Comparison of ENCODE assay signal across 20 cellular contexts in the genomic region with DNA sequence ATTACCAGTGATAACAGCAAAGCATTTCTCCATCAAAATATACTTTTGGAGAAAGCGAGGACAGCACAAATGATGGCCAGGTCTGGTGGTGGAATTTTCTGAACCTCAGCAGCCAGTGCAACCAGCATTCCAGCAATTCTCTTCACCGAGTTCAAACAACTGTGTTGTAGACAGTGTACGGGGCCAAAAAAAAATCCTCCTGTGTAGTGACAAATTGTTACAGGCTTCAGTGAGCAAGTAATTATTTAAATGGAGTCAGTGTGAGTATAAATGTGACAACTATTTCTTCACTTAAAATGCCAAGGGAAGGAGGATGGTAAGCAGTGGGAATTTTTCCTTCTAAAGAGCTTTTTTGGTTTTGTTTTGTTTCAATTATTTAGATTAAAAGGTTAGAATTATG.
DNase-seq lines count a peak whose midpoint lies in the region; ATAC-seq, FAIRE-seq and TF ChIP-seq lines count a peak whose summit lies in the region.
"Had no signal": no experiment of that assay in that cellular context is flagged by ENCODE, and none has a peak within 500 bp of the region (broad histone marks: within the 10 kb centered on the region; RNA-seq: fewer than 3 reads in every experiment).

No MANE protein-coding gene starts in this region.

- TF ChIP-seq RAD21 in Ishikawa (IDR thresholded peaks at IDR 0.05; ENCODE audit: low read depth) = no peak

- WGBS in aorta, 2 donors = 39 to 42% methylated on average over 3 of the region's 3 CpGs

- peaks cover 8% of the 10 kb centered on the region for H3K4me1 Mint-ChIP-seq in astrocyte (ENCODE audit: low read depth, unreplicated experiment)
- H3K4me1 Mint-ChIP-seq in mesothelial cell of epicardium = peaks cover 17% of the 10 kb centered on the region

- H3K27me3 ChIP-seq in astrocyte (ENCODE audit: insufficient read depth, low read length) (no peaks in the 10 kb centered on the region), gastrocnemius medialis (no peaks in the 10 kb centered on the region), aorta (ENCODE audit: control insufficient read depth in 1 of 2, insufficient read depth in 2 of 2, low read length in 1 of 2) (no peaks in the 10 kb centered on the region)
- H3K27me3 ChIP-seq: SJCRH30 had no signal

- TF ChIP-seq CTCF in astrocyte (IDR thresholded peaks at IDR 0.05; ENCODE audit: insufficient read depth, low read depth, low read length) (no peak), mesothelial cell of epicardium (IDR thresholded peaks at IDR 0.05; ENCODE audit: unreplicated experiment) (no peak), gastrocnemius medialis (IDR thresholded peaks at IDR 0.05 in 4 of 5, conservative IDR thresholded peaks at IDR 0.05 in 1 of 5) (no peak)

- H3K36me3 Mint-ChIP-seq in astrocyte (ENCODE audit: low read depth, unreplicated experiment) (peaks cover 12% of the 10 kb centered on the region), mesothelial cell of epicardium (peaks cover 16% of the 10 kb centered on the region)

- peak overlapping the region; percentile 42 for H3K27ac Mint-ChIP-seq in astrocyte (ENCODE audit: unreplicated experiment)
- H3K27ac Mint-ChIP-seq in mesothelial cell of epicardium = peak overlapping the region; percentile 7

- no peak overlapping the region for H3K4me3 ChIP-seq in astrocyte (ENCODE audit: insufficient read depth, low read depth, low read length)
- H3K4me3 ChIP-seq in gastrocnemius medialis = no peak overlapping the region
- no peak overlapping the region for H3K4me3 ChIP-seq in aorta (ENCODE audit: low read length in 2 of 2)
- H3K4me3 ChIP-seq: SJCRH30 had no signal

- no peak for ATAC-seq in gastrocnemius medialis
- ATAC-seq in aorta (ENCODE audit: low FRiP score) = no peak
- ATAC-seq: Panc1 had no signal

- no peak overlapping the region for H3K4me2 ChIP-seq in astrocyte (ENCODE audit: low read length)
- H3K4me2 ChIP-seq: KMS-11 had no signal

- H3K4me3 Mint-ChIP-seq in astrocyte (ENCODE audit: unreplicated experiment) (no peak overlapping the region), mesothelial cell of epicardium (no peak overlapping the region)
- H3K4me3 Mint-ChIP-seq: HFFc6 had no signal

- H3K27ac ChIP-seq in astrocyte (ENCODE audit: low read depth, low read length) (no peak overlapping the region), gastrocnemius medialis (peak overlapping the region; percentile 33 to 76 (median 58)), aorta (ENCODE audit: low read depth in 1 of 2, low read length in 2 of 2) (no peak overlapping the region)
- H3K27ac ChIP-seq: C4-2B, KMS-11, SJCRH30 had no signal

- H3K9me3 Mint-ChIP-seq in astrocyte (ENCODE audit: unreplicated experiment) (no peaks in the 10 kb centered on the region), mesothelial cell of epicardium (no peaks in the 10 kb centered on the region)
- H3K9me3 Mint-ChIP-seq: HFFc6 had no signal

- H3K9me3 ChIP-seq in astrocyte (ENCODE audit: insufficient read depth, low read depth, low read length) = no peaks in the 10 kb centered on the region
- H3K9me3 ChIP-seq in gastrocnemius medialis = no peaks in the 10 kb centered on the region
- H3K9me3 ChIP-seq in aorta (ENCODE audit: control insufficient read depth, low read length) = no peaks in the 10 kb centered on the region
- H3K9me3 ChIP-seq: SJCRH30 had no signal

- in situ Hi-C loops in gastrocnemius medialis (cut with MboI; ENCODE audit: low sequenced_read_pairs in 4 of 4) = no loop called here

- no peak for TF ChIP-seq EP300 in Ishikawa (IDR thresholded peaks at IDR 0.05; ENCODE audit: borderline replicate concordance)

- no peak for FAIRE-seq in astrocyte (lab: Jason Lieb, UNC)

- peaks cover 5% of the 10 kb centered on the region for H3K36me3 ChIP-seq in astrocyte (ENCODE audit: insufficient read depth, low read length)
- H3K36me3 ChIP-seq in gastrocnemius medialis = no peaks in the 10 kb centered on the region
- H3K36me3 ChIP-seq in aorta (ENCODE audit: control insufficient read depth in 1 of 2, insufficient read depth in 2 of 2, low read length in 1 of 2) = no peaks in the 10 kb centered on the region

- H2AFZ ChIP-seq in astrocyte (ENCODE audit: low read depth, low read length) = no peak overlapping the region

- TF ChIP-seq POLR2A in gastrocnemius medialis (IDR thresholded peaks at IDR 0.05) = no peak

- H3K9ac ChIP-seq in astrocyte (ENCODE audit: low read length) = no peak overlapping the region
- H3K9ac ChIP-seq: KMS-11 had no signal

- no peaks in the 10 kb centered on the region for H4K20me1 ChIP-seq in astrocyte (ENCODE audit: insufficient read depth, low read length)

- H3K4me1 ChIP-seq in astrocyte (ENCODE audit: insufficient read depth, low read length) (no peaks in the 10 kb centered on the region), gastrocnemius medialis (peaks cover 13 to 19% of the 10 kb centered on the region in 2 donors), aorta (ENCODE audit: control insufficient read depth in 1 of 2, insufficient read depth in 2 of 2, low read length in 2 of 2) (no peaks in the 10 kb centered on the region)

- H3K27me3 Mint-ChIP-seq in astrocyte (ENCODE audit: low read depth, unreplicated experiment) = no peaks in the 10 kb centered on the region
- H3K27me3 Mint-ChIP-seq in mesothelial cell of epicardium (ENCODE audit: low read depth) = no peaks in the 10 kb centered on the region

- H3K79me2 ChIP-seq in astrocyte (ENCODE audit: insufficient read depth, low read length) = no peaks in the 10 kb centered on the region

- DNase-seq in astrocyte (ENCODE audit: low read depth) (peak; percentile 47), mesothelial cell of epicardium (ENCODE audit: low spot score in 2 of 2, unreplicated experiment in 2 of 2) (no peak), gastrocnemius medialis (no peak), NCI-H524 (lab: John Stamatoyannopoulos, UW) (no peak), aorta (no peak), AG20443 (ENCODE audit: low spot score) (no peak)
- DNase-seq: ACHN, AML-193, DMS79, H7, MV-4-11, NCI-H187 treated with DMSO at 0.1 percent for 48 hours, NCI-H226, NCI-H524 treated with DMSO at 0.1 percent for 48 hours, SJCRH30 had no signal

- intact Hi-C loops in gastrocnemius medialis (cut with DNase I; ENCODE audit: low total_unique reads) = no loop called here
- intact Hi-C loops in aorta (cut with DNase I) = no loop called here

TF ChIP-seq in Ishikawa, 13 proteins besides CTCF, POLR2A, EP300 and RAD21:
- peak; percentile 28; the same call in 1 of the 2 replicates for TF ChIP-seq TEAD4 (IDR thresholded peaks at IDR 0.05)
- TF ChIP-seq CEBPB (IDR thresholded peaks at IDR 0.05) = no peak
- TF ChIP-seq, protein P1, sequence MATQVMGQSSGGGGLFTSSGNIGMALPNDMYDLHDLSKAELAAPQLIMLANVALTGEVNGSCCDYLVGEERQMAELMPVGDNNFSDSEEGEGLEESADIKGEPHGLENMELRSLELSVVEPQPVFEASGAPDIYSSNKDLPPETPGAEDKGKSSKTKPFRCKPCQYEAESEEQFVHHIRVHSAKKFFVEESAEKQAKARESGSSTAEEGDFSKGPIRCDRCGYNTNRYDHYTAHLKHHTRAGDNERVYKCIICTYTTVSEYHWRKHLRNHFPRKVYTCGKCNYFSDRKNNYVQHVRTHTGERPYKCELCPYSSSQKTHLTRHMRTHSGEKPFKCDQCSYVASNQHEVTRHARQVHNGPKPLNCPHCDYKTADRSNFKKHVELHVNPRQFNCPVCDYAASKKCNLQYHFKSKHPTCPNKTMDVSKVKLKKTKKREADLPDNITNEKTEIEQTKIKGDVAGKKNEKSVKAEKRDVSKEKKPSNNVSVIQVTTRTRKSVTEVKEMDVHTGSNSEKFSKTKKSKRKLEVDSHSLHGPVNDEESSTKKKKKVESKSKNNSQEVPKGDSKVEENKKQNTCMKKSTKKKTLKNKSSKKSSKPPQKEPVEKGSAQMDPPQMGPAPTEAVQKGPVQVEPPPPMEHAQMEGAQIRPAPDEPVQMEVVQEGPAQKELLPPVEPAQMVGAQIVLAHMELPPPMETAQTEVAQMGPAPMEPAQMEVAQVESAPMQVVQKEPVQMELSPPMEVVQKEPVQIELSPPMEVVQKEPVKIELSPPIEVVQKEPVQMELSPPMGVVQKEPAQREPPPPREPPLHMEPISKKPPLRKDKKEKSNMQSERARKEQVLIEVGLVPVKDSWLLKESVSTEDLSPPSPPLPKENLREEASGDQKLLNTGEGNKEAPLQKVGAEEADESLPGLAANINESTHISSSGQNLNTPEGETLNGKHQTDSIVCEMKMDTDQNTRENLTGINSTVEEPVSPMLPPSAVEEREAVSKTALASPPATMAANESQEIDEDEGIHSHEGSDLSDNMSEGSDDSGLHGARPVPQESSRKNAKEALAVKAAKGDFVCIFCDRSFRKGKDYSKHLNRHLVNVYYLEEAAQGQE (IDR thresholded peaks at IDR 0.05; ENCODE audit: low read depth) = no peak

Comparison
In these comparisons a context has a peak if more than half of its experiments do, and no peak if none do; other contexts are left out.
1. H3K27ac ChIP-seq: peak in gastrocnemius medialis (4 of 4); none in astrocyte (single experiment) and aorta (0 of 2).